ENCODE assay signal across 1 cellular context in the genomic region with DNA sequence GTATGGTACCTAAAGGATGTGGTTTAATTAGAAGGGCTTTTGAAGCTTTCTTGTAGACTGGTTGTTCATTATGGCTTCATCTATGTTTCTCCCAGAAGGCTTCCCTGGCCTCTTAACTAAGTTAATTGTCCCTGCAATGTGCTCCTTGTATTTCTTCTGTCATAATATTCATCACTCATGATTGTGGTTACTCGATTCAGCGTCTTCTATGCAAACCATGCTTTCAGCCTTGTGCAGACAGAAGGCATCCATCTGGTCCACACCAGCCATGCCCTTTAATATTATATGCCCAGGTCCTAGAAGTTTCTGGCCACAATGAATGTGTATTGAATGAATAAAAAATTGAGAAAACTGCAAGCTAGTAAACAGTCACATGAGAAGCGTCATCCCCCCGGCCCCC.
TF ChIP-seq lines count a peak whose summit lies in the region.

No MANE protein-coding gene starts in this region.

TF ChIP-seq in WTC11, 78 proteins besides CTCF, POLR2A, EP300 and RAD21 (continued from another document):
- no peak for TF ChIP-seq AFF4 (CRISPR knock-in tag; IDR thresholded peaks at IDR 0.05; ENCODE audit: borderline replicate concordance)
